1 cellular context compared by ENCODE assay signal in the genomic region with DNA sequence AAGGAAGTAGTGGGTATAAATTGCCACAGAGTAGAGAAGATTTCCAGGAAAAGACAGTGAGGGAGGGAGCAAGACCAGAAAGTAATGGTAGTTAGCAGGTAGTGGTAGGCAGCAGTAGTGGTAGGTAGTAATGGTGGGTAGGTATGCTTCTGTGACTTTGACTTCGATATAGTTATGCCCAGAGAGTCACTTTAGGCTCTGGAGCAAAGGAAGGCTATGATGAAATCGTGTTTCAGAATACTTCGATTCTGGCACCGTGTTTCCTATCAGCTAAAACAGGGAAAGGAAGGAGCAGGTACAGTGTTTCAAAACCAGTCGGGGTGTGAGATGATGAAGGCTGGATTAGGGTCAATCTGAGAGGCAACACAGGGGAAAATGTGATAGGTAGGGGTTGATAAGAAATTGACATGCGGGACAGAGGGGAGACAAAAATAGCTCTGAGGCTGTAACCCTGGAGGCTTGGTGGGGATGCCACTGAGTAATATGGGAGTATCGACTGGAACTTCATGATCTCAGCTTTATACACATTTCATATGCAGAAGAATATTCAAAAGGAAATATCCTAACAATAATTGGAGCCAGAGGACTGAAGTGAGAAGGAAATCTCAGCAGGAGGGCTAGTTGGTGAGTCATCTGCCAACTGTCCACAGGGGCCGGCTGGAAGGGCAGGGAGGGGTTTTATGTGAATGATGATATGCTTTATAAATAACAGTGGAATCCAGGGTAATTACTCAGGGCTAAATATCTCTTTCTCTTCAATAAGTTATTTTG.
TF ChIP-seq lines count a peak whose summit lies in the region.

No MANE protein-coding gene starts in this region.

TF ChIP-seq in H1, 55 proteins besides CTCF, POLR2A, EP300 and RAD21 (continued from another document):
- TF ChIP-seq, protein P1, sequence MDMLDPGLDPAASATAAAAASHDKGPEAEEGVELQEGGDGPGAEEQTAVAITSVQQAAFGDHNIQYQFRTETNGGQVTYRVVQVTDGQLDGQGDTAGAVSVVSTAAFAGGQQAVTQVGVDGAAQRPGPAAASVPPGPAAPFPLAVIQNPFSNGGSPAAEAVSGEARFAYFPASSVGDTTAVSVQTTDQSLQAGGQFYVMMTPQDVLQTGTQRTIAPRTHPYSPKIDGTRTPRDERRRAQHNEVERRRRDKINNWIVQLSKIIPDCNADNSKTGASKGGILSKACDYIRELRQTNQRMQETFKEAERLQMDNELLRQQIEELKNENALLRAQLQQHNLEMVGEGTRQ (IDR thresholded peaks at IDR 0.05; ENCODE audit: low read length) = no peak
TF ChIP-seq in H1: peak in this region for 1.
